10 cellular contexts compared by ENCODE assay signal in the genomic region with DNA sequence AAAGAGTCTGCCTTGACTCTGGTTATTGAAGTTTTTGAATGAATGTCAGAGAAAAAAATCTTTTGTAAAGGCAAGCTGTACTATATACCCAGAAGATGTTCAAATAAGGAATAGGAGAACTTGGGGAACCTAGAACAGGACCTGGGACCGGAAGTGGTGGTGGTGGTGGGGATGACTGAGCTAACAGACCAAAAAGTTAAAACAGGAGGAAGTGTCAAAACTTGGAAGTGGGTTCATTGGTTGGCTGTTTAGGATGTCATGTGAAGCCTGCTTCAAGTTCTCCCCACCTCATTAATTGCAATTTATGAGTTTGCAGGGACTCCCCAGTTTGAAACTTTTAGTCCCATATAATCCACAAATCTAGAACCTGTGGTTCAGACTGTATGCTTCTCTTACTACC. TPM values are rescaled to one million over a fixed set of nuclear protein-coding genes. Genes with fewer than 3 reads are reported as not detected.
DNase-seq lines count a peak whose midpoint lies in the region; ATAC-seq and TF ChIP-seq lines count a peak whose summit lies in the region.
"Had no signal": no experiment of that assay in that cellular context is flagged by ENCODE, and none has a peak within 500 bp of the region (broad histone marks: within the 10 kb centered on the region; RNA-seq: fewer than 3 reads in every experiment).

No MANE protein-coding gene starts in this region.

- DNase-seq in Jurkat, Clone E6-1 (ENCODE audit: low read depth, low spot score) = peak; percentile 76
- DNase-seq in activated CD8-positive, alpha-beta T cell treated with anti-CD3 and anti-CD28 coated beads for 36 hours = peak; percentile 75
- no peak for DNase-seq in natural killer cell
- no peak for DNase-seq in foreskin keratinocyte
- DNase-seq in DMS 273 (lab: John Stamatoyannopoulos, UW; ENCODE audit: unreplicated experiment) = no peak
- DNase-seq in NCI-H510A treated with DMSO at 0.1 percent for 48 hours (lab: John Stamatoyannopoulos, UW) = no peak
- DNase-seq: activated effector memory CD4-positive, alpha-beta T cell treated with anti-CD3 and anti-CD28 coated beads, Interleukin-2, amount 50 U/mL, for 16 hours; NCI-H748 treated with DMSO at 0.1 percent for 48 hours had no signal

- H3K4me1 ChIP-seq in foreskin keratinocyte = no peaks in the 10 kb centered on the region

- intact Hi-C loops in activated CD8-positive, alpha-beta T cell treated with anti-CD3 and anti-CD28 coated beads for 36 hours (cut with micrococcal nuclease) = loop anchor here (5.0 to 10.0 kb wide), 2 partner anchors 33 to 90 kb away; no protein-coding TSS in a partner anchor
- intact Hi-C loops in natural killer cell (cut with micrococcal nuclease) = no loop called here

- H3K4me3 Mint-ChIP-seq in activated CD8-positive, alpha-beta T cell treated with anti-CD3 and anti-CD28 coated beads for 36 hours = no peak overlapping the region
- H3K4me3 Mint-ChIP-seq in natural killer cell = peak overlapping the region; percentile 69

- no peak for TF ChIP-seq CTCF in activated CD8-positive, alpha-beta T cell treated with anti-CD3 and anti-CD28 coated beads for 36 hours (IDR thresholded peaks at IDR 0.05)
- TF ChIP-seq CTCF in natural killer cell (IDR thresholded peaks at IDR 0.05) (no peak), foreskin keratinocyte (conservative IDR thresholded peaks at IDR 0.05) (no peak)

- H3K9me3 Mint-ChIP-seq in activated CD8-positive, alpha-beta T cell treated with anti-CD3 and anti-CD28 coated beads for 36 hours = peaks cover 6% of the 10 kb centered on the region
- H3K9me3 Mint-ChIP-seq in natural killer cell = peaks cover 0 to 9% of the 10 kb centered on the region in 2 donors

- H3K4me3 ChIP-seq in Jurkat, Clone E6-1 (ENCODE audit: low read length) = no peak overlapping the region

- CTCF ChIA-PET in activated CD8-positive, alpha-beta T cell treated with anti-CD3 and anti-CD28 coated beads for 36 hours (lab: Charles Lee) = interaction anchor here (0.8 kb wide), 1 partner anchor 9 kb away, joined by 3 read pairs; no protein-coding TSS in a partner anchor

- no peak overlapping the region for H3K27ac ChIP-seq in foreskin keratinocyte

- POLR2A ChIA-PET in activated CD8-positive, alpha-beta T cell treated with anti-CD3 and anti-CD28 coated beads for 36 hours (lab: Charles Lee) = interaction anchor here (4.4 kb wide), 1 partner anchor 33 kb away, joined by 21 read pairs; no protein-coding TSS in a partner anchor

- no peaks in the 10 kb centered on the region for H3K27me3 Mint-ChIP-seq in activated CD8-positive, alpha-beta T cell treated with anti-CD3 and anti-CD28 coated beads for 36 hours
- H3K27me3 Mint-ChIP-seq in natural killer cell (ENCODE audit: low read depth in 2 of 2) = no peaks in the 10 kb centered on the region

- peaks cover 61% of the 10 kb centered on the region for H3K4me1 Mint-ChIP-seq in activated CD8-positive, alpha-beta T cell treated with anti-CD3 and anti-CD28 coated beads for 36 hours (ENCODE audit: low read depth)
- peaks cover 51 to 55% of the 10 kb centered on the region in 2 donors for H3K4me1 Mint-ChIP-seq in natural killer cell

- peaks cover 14% of the 10 kb centered on the region for H3K27me3 ChIP-seq in foreskin keratinocyte

- ATAC-seq in GM19043 (IDR thresholded peaks at IDR 0.05; ENCODE audit: low read depth, unreplicated experiment) (peak; percentile 31), natural killer cell (peak; percentile 38 to 72 (median 58)), foreskin keratinocyte (no peak), GM21737 (IDR thresholded peaks at IDR 0.05; ENCODE audit: unreplicated experiment) (no peak)
- peak; percentile 56 for ATAC-seq in activated CD8-positive, alpha-beta T cell treated with anti-CD3 and anti-CD28 coated beads for 36 hours

- no peak overlapping the region for H3K27ac Mint-ChIP-seq in activated CD8-positive, alpha-beta T cell treated with anti-CD3 and anti-CD28 coated beads for 36 hours
- H3K27ac Mint-ChIP-seq in natural killer cell = peak overlapping the region; percentile 51 to 75

- peaks cover 16% of the 10 kb centered on the region for H3K36me3 Mint-ChIP-seq in activated CD8-positive, alpha-beta T cell treated with anti-CD3 and anti-CD28 coated beads for 36 hours (ENCODE audit: low read depth)
- peaks cover 15% of the 10 kb centered on the region for H3K36me3 Mint-ChIP-seq in natural killer cell

RNA-seq across cellular contexts. Expression of gene PLXNC1, which starts 26.2 kb away (rescaled TPM):
- polyA plus RNA-seq in Jurkat, Clone E6-1 (2012; ENCODE audit: insufficient read depth, insufficient read length) = 1.5 TPM
- 1 to 10 TPM; 8.8 to 9.5 TPM for total RNA-seq in activated CD8-positive, alpha-beta T cell treated with anti-CD3 and anti-CD28 coated beads for 36 hours
- total RNA-seq in natural killer cell (10 to 100 TPM; 22.0 to 30.7 (median 26.5) TPM), foreskin keratinocyte (0.18 and 0.88 TPM in 2 replicates)
- polyA plus RNA-seq in foreskin keratinocyte = 0.03 and 0.21 TPM in 2 replicates

Comparison
In these comparisons a context has a peak if more than half of its experiments do, and no peak if none do; other contexts are left out.
1. ATAC-seq: peak in GM19043 (single experiment), activated CD8-positive, alpha-beta T cell treated with anti-CD3 and anti-CD28 coated beads for 36 hours (single experiment) and natural killer cell (3 of 3); none in foreskin keratinocyte (single experiment) and GM21737 (single experiment).
2. DNase-seq: peak in Jurkat, Clone E6-1 (single experiment) and activated CD8-positive, alpha-beta T cell treated with anti-CD3 and anti-CD28 coated beads for 36 hours (single experiment); none in natural killer cell (single experiment), foreskin keratinocyte (0 of 2), DMS 273 (single experiment) and NCI-H510A treated with DMSO at 0.1 percent for 48 hours (single experiment).